In the genomic region with DNA sequence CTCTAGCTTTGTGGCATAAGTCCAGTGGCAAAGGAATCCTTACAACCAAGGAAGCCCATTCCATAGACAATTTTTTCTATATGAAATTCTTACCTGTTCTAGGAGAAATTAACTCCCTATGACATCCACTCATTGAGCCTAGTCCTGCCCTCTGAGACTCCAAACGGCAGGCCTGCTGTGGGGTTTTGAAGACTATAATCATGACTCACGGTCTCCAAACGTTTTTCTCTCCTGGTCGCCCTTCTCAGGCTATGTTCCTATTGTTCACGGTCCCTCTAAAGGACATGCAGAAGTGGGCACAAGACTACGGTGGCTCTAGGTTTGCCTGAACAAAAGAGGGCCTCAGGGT, we compare ENCODE assay signal across 8 cellular contexts. TPM values are rescaled to one million over a fixed set of nuclear protein-coding genes. Genes with fewer than 3 reads are reported as not detected.
DNase-seq lines count a peak whose midpoint lies in the region; TF ChIP-seq lines count a peak whose summit lies in the region.

No MANE protein-coding gene starts in this region.

- peaks cover 0 to 3% (median 0%) of the 10 kb centered on the region in 4 donors for H3K27me3 ChIP-seq in esophagus squamous epithelium

- peak overlapping the region; percentile 79 to 88 (median 86) for H3K27ac ChIP-seq in esophagus squamous epithelium

- TF ChIP-seq CTCF in GM12864 (IDR thresholded peaks at IDR 0.05; ENCODE audit: low read depth, low read length, missing control alignments) (no peak), esophagus squamous epithelium (IDR thresholded peaks at IDR 0.05) (no peak), retinal pigment epithelial cell (conservative IDR thresholded peaks at IDR 0.05; ENCODE audit: low read depth, low read length) (no peak)

- no peak for TF ChIP-seq POLR2A in esophagus squamous epithelium (IDR thresholded peaks at IDR 0.05)

- H3K4me3 ChIP-seq in GM12864 (ENCODE audit: low read depth, low read length) (peak overlapping the region; percentile 83), esophagus squamous epithelium (peak overlapping the region; percentile 72 to 95 (median 90)), retinal pigment epithelial cell (ENCODE audit: low read length) (peak overlapping the region; percentile 97)

- DNase-seq in GM12864 (ENCODE audit: low read depth) (no peak), RKO (ENCODE audit: low spot score) (peak; percentile 55), esophagus squamous epithelium (lab: John Stamatoyannopoulos, UW) (no peak), retinal pigment epithelial cell (ENCODE audit: low read depth) (no peak), SIG-M5 (lab: John Stamatoyannopoulos, UW) (no peak), NCI-H510A (lab: John Stamatoyannopoulos, UW) (no peak), DMS79 treated with DMSO at 0.1 percent for 48 hours (lab: John Stamatoyannopoulos, UW) (no peak), NCI-H2196 treated with DMSO at 0.1 percent for 48 hours (lab: John Stamatoyannopoulos, UW; ENCODE audit: unreplicated experiment) (no peak)

- intact Hi-C loops in esophagus squamous epithelium (cut with DNase I) = no loop called here

- 0% methylated on average over 4 to 6 of the region's 6 CpGs for WGBS in esophagus squamous epithelium, 2 donors

- peaks cover 0 to 44% (median 0%) of the 10 kb centered on the region in 3 donors for H3K36me3 ChIP-seq in esophagus squamous epithelium

- H3K4me1 ChIP-seq in esophagus squamous epithelium = peaks cover 3 to 32% (median 18%) of the 10 kb centered on the region in 3 donors

- no peaks in the 10 kb centered on the region for H3K9me3 ChIP-seq in esophagus squamous epithelium

RNA-seq across cellular contexts. Expression of gene EXOSC3, which starts 0.6 kb away (rescaled TPM):
- 10 to 100 TPM; 26.1 to 51.8 (median 36.6) TPM for total RNA-seq in esophagus squamous epithelium

RNA-seq across cellular contexts. Expression of gene DCAF10, which starts 16.3 kb away (rescaled TPM):
- 10 to 100 TPM; 12.0 to 22.9 (median 17.6) TPM for total RNA-seq in esophagus squamous epithelium

RNA-seq across cellular contexts. Expression of gene TRMT10B, which starts 30.7 kb away (rescaled TPM):
- 1 to 10 TPM; 2.1 to 6.5 (median 3.0) TPM for total RNA-seq in esophagus squamous epithelium
